1 cellular context compared by ENCODE assay signal in genomic region chr9:133121200-133122166, GRCh38.
TF ChIP-seq lines count a peak whose summit lies in the region.

TSS of gene RALGDS (minus strand) at chr9:133121240. CDS start at chr9:133121154, 86 bp downstream.

TF ChIP-seq in H1, 55 proteins besides CTCF, POLR2A, EP300 and RAD21 (continued from another document):
- 0 out of 2 replicates have a peak, but pooled peaks have one; percentile 17 for TF ChIP-seq BACH1 (IDR thresholded peaks at IDR 0.05; ENCODE audit: low read length)
- TF ChIP-seq SP1 (IDR thresholded peaks at IDR 0.05; ENCODE audit: low read depth, low read length), result 0 out of 2 replicates have a peak, but pooled peaks have one; percentile 23
- TF ChIP-seq POLR2AphosphoS5 (IDR thresholded peaks at IDR 0.05; ENCODE audit: low read depth, low read length), result peak; percentile 12; the same call in 1 of the 2 replicates
- TF ChIP-seq KDM1A (IDR thresholded peaks at IDR 0.05; ENCODE audit: borderline replicate concordance, low read length), result no peak
- TF ChIP-seq USF2 (IDR thresholded peaks at IDR 0.05; ENCODE audit: low read length), result peak; percentile 50; the same call in 1 of the 2 replicates
